10 cellular contexts compared by ENCODE assay signal in the genomic region with DNA sequence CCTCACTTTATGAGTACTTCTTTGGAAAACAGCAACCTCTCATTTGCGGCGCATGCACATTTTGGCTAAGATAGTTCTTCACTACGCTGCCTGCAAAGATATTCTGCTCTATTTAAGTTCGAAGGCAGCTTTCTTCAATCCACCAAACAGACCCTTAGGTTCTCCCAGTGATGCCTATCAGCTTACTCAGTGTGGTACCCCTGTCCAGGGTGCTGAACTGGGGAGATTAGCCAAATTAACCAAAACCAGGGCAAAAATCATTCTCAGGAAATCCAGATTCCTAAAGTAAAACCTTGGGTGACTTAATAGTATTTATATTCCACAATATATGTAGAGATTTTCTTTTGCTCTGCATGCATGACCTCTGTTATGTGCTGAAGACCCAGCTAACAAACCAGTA.
DNase-seq lines count a peak whose midpoint lies in the region; ATAC-seq and TF ChIP-seq lines count a peak whose summit lies in the region.
"Had no signal": no experiment of that assay in that cellular context is flagged by ENCODE, and none has a peak within 500 bp of the region (broad histone marks: within the 10 kb centered on the region; RNA-seq: fewer than 3 reads in every experiment).

No MANE protein-coding gene starts in this region.

- no peak for TF ChIP-seq CTCF in colonic mucosa (IDR thresholded peaks at IDR 0.05)

- no peak overlapping the region for H3K14ac ChIP-seq in neuronal stem cell (ENCODE audit: low read length)

- no peak overlapping the region for H2AK5ac ChIP-seq in neuronal stem cell (ENCODE audit: low read depth, low read length)

- H4K91ac ChIP-seq in neuronal stem cell (ENCODE audit: low read depth, low read length, poor library complexity) = no peak overlapping the region

- H3K4me2 ChIP-seq in neuronal stem cell (ENCODE audit: insufficient read depth, low read length, poor library complexity, severe bottlenecking) = no peak overlapping the region

- H3K27me3 ChIP-seq in MG63 = no peaks in the 10 kb centered on the region
- H3K27me3 ChIP-seq in colonic mucosa = no peaks in the 10 kb centered on the region
- no peaks in the 10 kb centered on the region for H3K27me3 ChIP-seq in neuronal stem cell (ENCODE audit: control insufficient read depth in 3 of 3, insufficient read depth in 3 of 3, low read depth in 1 of 3, low read length in 3 of 3)
- H3K27me3 ChIP-seq: body of pancreas had no signal

- H3K9ac ChIP-seq in colonic mucosa (ENCODE audit: low read depth in 2 of 2, low read length in 2 of 2) (no peak overlapping the region), neuronal stem cell (ENCODE audit: low read depth, low read length, poor library complexity) (no peak overlapping the region)

- H3K4me1 ChIP-seq in colonic mucosa = no peaks in the 10 kb centered on the region
- no peaks in the 10 kb centered on the region for H3K4me1 ChIP-seq in neuronal stem cell (ENCODE audit: control insufficient read depth in 2 of 2, insufficient read depth in 1 of 2, low read depth in 1 of 2, low read length in 2 of 2)
- H3K4me1 ChIP-seq: body of pancreas had no signal

- no peak overlapping the region for H3K27ac ChIP-seq in colonic mucosa
- H3K27ac ChIP-seq in neuronal stem cell (replicated peaks; ENCODE audit: low read length) = no peak overlapping the region
- H3K27ac ChIP-seq: body of pancreas had no signal

- no peak overlapping the region for H4K8ac ChIP-seq in neuronal stem cell (ENCODE audit: low read depth, low read length)

- ATAC-seq in GM19452 (IDR thresholded peaks at IDR 0.05; ENCODE audit: unreplicated experiment) = no peak
- ATAC-seq: body of pancreas had no signal

- intact Hi-C loops in colonic mucosa (cut with DNase I) = no loop called here

- H3K23ac ChIP-seq in neuronal stem cell (ENCODE audit: low read depth, low read length, poor library complexity) = no peak overlapping the region

- no peaks in the 10 kb centered on the region for H3K79me1 ChIP-seq in neuronal stem cell (ENCODE audit: low read depth, low read length)

- DNase-seq in NCI-H1417 (lab: John Stamatoyannopoulos, UW) (peak in 2 of 3 experiments; percentile 64 to 71), NCI-H1417 treated with DMSO at 0.1 percent for 48 hours (lab: John Stamatoyannopoulos, UW) (no peak), MG63 (peak; percentile 2), colonic mucosa (peak; percentile 20), neuronal stem cell (ENCODE audit: low spot score) (peak; percentile 66), T-helper 2 cell (no peak), NCI-H2081 (lab: John Stamatoyannopoulos, UW) (no peak)
- DNase-seq: activated CD4-positive, alpha-beta T cell treated with anti-CD3 and anti-CD28 coated beads, Interleukin-2, amount 10 ng/mL, durations not matched to agents 7 days and 5 days had no signal

- H3K4me3 ChIP-seq in MG63 = no peak overlapping the region
- no peak overlapping the region for H3K4me3 ChIP-seq in colonic mucosa
- no peak overlapping the region for H3K4me3 ChIP-seq in neuronal stem cell (ENCODE audit: low read length in 2 of 2)
- H3K4me3 ChIP-seq: body of pancreas had no signal

- no CpG with 5 or more reads among the region's 4 CpGs for WGBS in neuronal stem cell (ENCODE audit: extremely low coverage in 2 of 2, insufficient read length in 2 of 2, insufficient replicate concordance in 1 of 2), 2 donors

- no peak overlapping the region for H2BK12ac ChIP-seq in neuronal stem cell (ENCODE audit: low read length)

- no peaks in the 10 kb centered on the region for H3K9me3 ChIP-seq in MG63
- no peaks in the 10 kb centered on the region for H3K9me3 ChIP-seq in colonic mucosa
- no peaks in the 10 kb centered on the region for H3K9me3 ChIP-seq in neuronal stem cell (replicated peaks in 1 of 2; ENCODE audit: control insufficient read depth in 2 of 2, insufficient read depth in 1 of 2, low read depth in 1 of 2, low read length in 2 of 2)
- H3K9me3 ChIP-seq: body of pancreas had no signal

- no peak overlapping the region for H2AFZ ChIP-seq in neuronal stem cell (ENCODE audit: low read length)

- no peak overlapping the region for H2BK15ac ChIP-seq in neuronal stem cell (ENCODE audit: low read length)

- H2BK120ac ChIP-seq in neuronal stem cell (ENCODE audit: low read depth, low read length) = no peak overlapping the region

- no peak overlapping the region for H3K4ac ChIP-seq in neuronal stem cell (ENCODE audit: low read length)

- no peak overlapping the region for H3K18ac ChIP-seq in neuronal stem cell (ENCODE audit: low read length)

- no peak overlapping the region for H2BK5ac ChIP-seq in neuronal stem cell (ENCODE audit: low read length)

- no peaks in the 10 kb centered on the region for H3K36me3 ChIP-seq in MG63
- H3K36me3 ChIP-seq in colonic mucosa = no peaks in the 10 kb centered on the region
- no peaks in the 10 kb centered on the region for H3K36me3 ChIP-seq in neuronal stem cell (replicated peaks in 1 of 2; ENCODE audit: control insufficient read depth in 2 of 2, insufficient read depth in 2 of 2, low read length in 2 of 2)

Comparison
In these comparisons a context has a peak if more than half of its experiments do, and no peak if none do; other contexts are left out.
1. DNase-seq: peak in NCI-H1417 (2 of 3), MG63 (single experiment), colonic mucosa (single experiment) and neuronal stem cell (single experiment); none in NCI-H1417 treated with DMSO at 0.1 percent for 48 hours (single experiment), T-helper 2 cell (0 of 5) and NCI-H2081 (0 of 2).